ENCODE assay signal across 21 cellular contexts in the genomic region with DNA sequence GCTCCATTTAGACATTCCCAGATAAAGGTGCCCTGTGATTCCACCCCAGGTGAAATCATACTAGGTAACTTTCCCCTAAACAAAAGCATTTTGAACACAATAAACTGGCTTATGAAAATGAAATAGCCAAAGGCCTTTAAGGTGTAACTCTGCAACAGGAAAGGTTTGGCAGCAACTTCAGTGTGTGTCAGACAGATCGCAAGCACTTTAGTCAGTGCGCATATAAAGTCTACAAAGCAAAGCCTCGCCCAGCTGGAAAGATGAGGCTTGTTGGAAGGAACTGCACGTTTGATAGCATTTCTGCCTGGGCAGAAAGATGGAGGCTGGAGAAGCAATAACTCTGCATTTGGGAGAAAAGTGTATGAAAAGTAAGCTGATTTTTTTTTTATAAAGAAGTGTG. TPM values are rescaled to one million over a fixed set of nuclear protein-coding genes. Genes with fewer than 3 reads are reported as not detected.
"Had no signal": no experiment of that assay in that cellular context is flagged by ENCODE, and none has a peak within 500 bp of the region (broad histone marks: within the 10 kb centered on the region; RNA-seq: fewer than 3 reads in every experiment).

No MANE protein-coding gene starts in this region.

- H3K4me3 ChIP-seq: lower lobe of right lung, ovary, right lobe of liver, stomach, testis, upper lobe of right lung had no signal

- H3K4me1 ChIP-seq: right lobe of liver, testis, upper lobe of right lung had no signal

- H3K4me1 Mint-ChIP-seq: stimulated activated effector memory CD8-positive, alpha-beta T cell treated with anti-CD3 and anti-CD28 coated beads, Interleukin-12 subunit alpha, Interleukin-12 subunit beta, amount 100 ng/mL, for 72 hours had no signal

- H3K4me3 Mint-ChIP-seq: activated naive CD8-positive, alpha-beta T cell; activated T-helper 1 cell treated with anti-CD3 and anti-CD28 coated beads, Interleukin-12 subunit alpha, Interleukin-12 subunit beta, Interleukin-2, Interleukin-4 antibody, amounts not matched to agents 30 ng/mL and 10 ng/mL and 1 ng/mL, durations not matched to agents 14 hours and 24 hours and 36 hours; endodermal cell; mesothelial cell of epicardium; stimulated activated effector memory CD8-positive, alpha-beta T cell treated with anti-CD3 and anti-CD28 coated beads, Interleukin-12 subunit alpha, Interleukin-12 subunit beta, amount 100 ng/mL, for 72 hours had no signal

- H3K27ac Mint-ChIP-seq: activated naive CD8-positive, alpha-beta T cell; activated T-helper 1 cell treated with anti-CD3 and anti-CD28 coated beads, Interleukin-12 subunit alpha, Interleukin-12 subunit beta, Interleukin-2, Interleukin-4 antibody, amounts not matched to agents 30 ng/mL and 10 ng/mL and 1 ng/mL, durations not matched to agents 14 hours and 24 hours and 36 hours; endodermal cell; mesothelial cell of epicardium; stimulated activated effector memory CD8-positive, alpha-beta T cell treated with anti-CD3 and anti-CD28 coated beads, Interleukin-12 subunit alpha, Interleukin-12 subunit beta, amount 100 ng/mL, for 72 hours had no signal

- H3K36me3 Mint-ChIP-seq: activated naive CD8-positive, alpha-beta T cell; stimulated activated effector memory CD8-positive, alpha-beta T cell treated with anti-CD3 and anti-CD28 coated beads, Interleukin-12 subunit alpha, Interleukin-12 subunit beta, amount 100 ng/mL, for 72 hours had no signal

- H3K36me3 ChIP-seq: lower lobe of right lung, ovary, right lobe of liver, stomach, upper lobe of right lung had no signal

- DNase-seq: activated CD4-positive, alpha-beta T cell treated with anti-CD3 and anti-CD28 coated beads for 1 hour; activated CD4-positive, alpha-beta T cell treated with anti-CD3 and anti-CD28 coated beads, Interleukin-2, amount 50 U/mL, for 4 hours; activated gamma-delta T cell treated with Interleukin-2 at 50 U/mL for 16 hours; caudate nucleus; erythroblast; left cardiac atrium; lower lobe of right lung; ovary; right lobe of liver; stimulated activated CD4-positive, alpha-beta T cell treated with anti-CD3 and anti-CD28 coated beads, Interleukin-4, amount 100 ng/mL, for 24 hours; stomach; SW 1271; T-helper 2 cell; upper lobe of right lung had no signal

- H3K9me3 Mint-ChIP-seq: activated T-helper 1 cell treated with anti-CD3 and anti-CD28 coated beads, Interleukin-12 subunit alpha, Interleukin-12 subunit beta, Interleukin-2, Interleukin-4 antibody, amounts not matched to agents 30 ng/mL and 10 ng/mL and 1 ng/mL, durations not matched to agents 14 hours and 24 hours and 36 hours; endodermal cell had no signal

- H3K27me3 ChIP-seq: ovary, right lobe of liver, stomach, testis, upper lobe of right lung had no signal

- H3K9me3 ChIP-seq: lower lobe of right lung, ovary, right lobe of liver, stomach, testis, upper lobe of right lung had no signal

- ATAC-seq: lower lobe of right lung; right lobe of liver; stimulated activated effector memory CD8-positive, alpha-beta T cell treated with anti-CD3 and anti-CD28 coated beads, Interleukin-12 subunit alpha, Interleukin-12 subunit beta, amount 100 ng/mL, for 72 hours; upper lobe of right lung had no signal

- H3K27me3 Mint-ChIP-seq: activated naive CD8-positive, alpha-beta T cell had no signal

- H3K27ac ChIP-seq: lower lobe of right lung, ovary, right lobe of liver, testis, upper lobe of right lung, VCaP had no signal

RNA-seq across cellular contexts. Expression of a gene that starts 57.9 kb away (rescaled TPM):
- total RNA-seq: activated T-helper 1 cell treated with anti-CD3 and anti-CD28 coated beads, Interleukin-12 subunit alpha, Interleukin-12 subunit beta, Interleukin-2, Interleukin-4 antibody, amounts not matched to agents 30 ng/mL and 10 ng/mL and 1 ng/mL, durations not matched to agents 14 hours and 24 hours and 36 hours had no signal
